Comparison of ENCODE assay signal across 8 cellular contexts in genomic region chr3:64575211-64575844, GRCh38.
DNase-seq lines count a peak whose midpoint lies in the region; ATAC-seq and TF ChIP-seq lines count a peak whose summit lies in the region.

No MANE protein-coding gene starts in this region.

- no peaks in the 10 kb centered on the region for H3K36me3 Mint-ChIP-seq in activated CD4-positive, alpha-beta memory T cell treated with anti-CD3 and anti-CD28 coated beads for 36 hours

- no peaks in the 10 kb centered on the region for H3K27me3 Mint-ChIP-seq in activated CD4-positive, alpha-beta memory T cell treated with anti-CD3 and anti-CD28 coated beads for 36 hours

- 0 out of 2 replicates have a peak, but pooled peaks cover 4% of the 10 kb centered on the region for H3K27me3 ChIP-seq in OCI-LY3 (ENCODE audit: low read depth, low read length)
- no peaks in the 10 kb centered on the region for H3K27me3 ChIP-seq in gastroesophageal sphincter
- H3K27me3 ChIP-seq in uterus, result no peaks in the 10 kb centered on the region

- DNase-seq in NCI-H510A treated with DMSO at 0.1 percent for 48 hours (lab: John Stamatoyannopoulos, UW), result peak; percentile 7
- DNase-seq in NCI-H510A (lab: John Stamatoyannopoulos, UW), result no peak
- no peak for DNase-seq in uterus
- no peak for DNase-seq in activated gamma-delta T cell (lab: John Stamatoyannopoulos, UW)
- DNase-seq in activated CD4-positive, alpha-beta memory T cell treated with anti-CD3 and anti-CD28 coated beads for 36 hours, result no peak

- H3K4me3 ChIP-seq in OCI-LY3 (ENCODE audit: low read length), result no peak overlapping the region
- H3K4me3 ChIP-seq in gastroesophageal sphincter, result no peak overlapping the region
- H3K4me3 ChIP-seq in uterus, result no peak overlapping the region

- no peak overlapping the region for H3K4me2 ChIP-seq in OCI-LY3 (ENCODE audit: low read length)

- no peak overlapping the region for H3K4me3 Mint-ChIP-seq in activated CD4-positive, alpha-beta memory T cell treated with anti-CD3 and anti-CD28 coated beads for 36 hours

- no peaks in the 10 kb centered on the region for H3K4me1 ChIP-seq in OCI-LY3 (ENCODE audit: low read length)
- H3K4me1 ChIP-seq in gastroesophageal sphincter, result no peaks in the 10 kb centered on the region
- H3K4me1 ChIP-seq in uterus, result no peaks in the 10 kb centered on the region

- ATAC-seq in HG02571 (IDR thresholded peaks at IDR 0.05; ENCODE audit: unreplicated experiment) (peak; percentile 76), gastroesophageal sphincter (no peak)

- intact Hi-C loops in uterus (cut with DNase I; ENCODE audit: low total_unique reads), result loop anchor here (10.0 kb wide), 1 partner anchor 109 kb away; the partner anchor contains the start of gene ADAMTS9
- intact Hi-C loops in activated CD4-positive, alpha-beta memory T cell treated with anti-CD3 and anti-CD28 coated beads for 36 hours (cut with micrococcal nuclease), result no loop called here

- H3K9me3 Mint-ChIP-seq in activated CD4-positive, alpha-beta memory T cell treated with anti-CD3 and anti-CD28 coated beads for 36 hours, result no peaks in the 10 kb centered on the region

- no peaks in the 10 kb centered on the region for H3K79me2 ChIP-seq in OCI-LY3 (ENCODE audit: low read length)

- no peaks in the 10 kb centered on the region for H4K20me1 ChIP-seq in OCI-LY3 (ENCODE audit: insufficient read depth, low read length)

- H3K27ac ChIP-seq in OCI-LY3 (ENCODE audit: low read length) (no peak overlapping the region), gastroesophageal sphincter (no peak overlapping the region), uterus (no peak overlapping the region)

- no peaks in the 10 kb centered on the region for H3K9me3 ChIP-seq in OCI-LY3 (ENCODE audit: insufficient read depth, low read length)
- no peaks in the 10 kb centered on the region for H3K9me3 ChIP-seq in gastroesophageal sphincter
- no peaks in the 10 kb centered on the region for H3K9me3 ChIP-seq in uterus

- no peak overlapping the region for H3K27ac Mint-ChIP-seq in activated CD4-positive, alpha-beta memory T cell treated with anti-CD3 and anti-CD28 coated beads for 36 hours

- TF ChIP-seq CTCF in OCI-LY3 (IDR thresholded peaks at IDR 0.05; ENCODE audit: low read depth, low read length) (peak; percentile 49), gastroesophageal sphincter (IDR thresholded peaks at IDR 0.05) (peak in 3 of 4 experiments; percentile 29 to 47 (median 39)), uterus (IDR thresholded peaks at IDR 0.05) (peak; percentile 26 to 51 (median 32))

- 90 to 100% methylated on average over 1 to 2 of the region's 2 CpGs for WGBS in gastroesophageal sphincter (ENCODE audit: low coverage in 1 of 2), 2 donors

- H3K9ac ChIP-seq in OCI-LY3 (ENCODE audit: low read length), result no peak overlapping the region

- H3K4me1 Mint-ChIP-seq in activated CD4-positive, alpha-beta memory T cell treated with anti-CD3 and anti-CD28 coated beads for 36 hours (ENCODE audit: low read depth), result no peaks in the 10 kb centered on the region

- no peak overlapping the region for H2AFZ ChIP-seq in OCI-LY3 (ENCODE audit: low read depth, low read length)

- H3K36me3 ChIP-seq in OCI-LY3 (replicated peaks; ENCODE audit: low read depth, low read length) (no peaks in the 10 kb centered on the region), gastroesophageal sphincter (no peaks in the 10 kb centered on the region), uterus (no peaks in the 10 kb centered on the region)

- POLR2A ChIA-PET in activated CD4-positive, alpha-beta memory T cell treated with anti-CD3 and anti-CD28 coated beads for 36 hours (lab: Charles Lee), result no interaction called here

- CTCF ChIA-PET in activated CD4-positive, alpha-beta memory T cell treated with anti-CD3 and anti-CD28 coated beads for 36 hours (lab: Charles Lee), result interaction anchor here (1.1 kb wide), 1 partner anchor 12 kb away, joined by 3 read pairs; no protein-coding TSS in a partner anchor

- no peak for TF ChIP-seq EP300 in gastroesophageal sphincter (IDR thresholded peaks at IDR 0.05)

- TF ChIP-seq POLR2A in gastroesophageal sphincter (IDR thresholded peaks at IDR 0.05), result no peak
- no peak for TF ChIP-seq POLR2A in uterus (IDR thresholded peaks at IDR 0.05)
